ENCODE assay signal across 8 cellular contexts in genomic region chr14:101947904-101948665, GRCh38.
A peak's percentile ranks its signal among the peaks of the same experiment; 100 is the strongest.
DNase-seq lines count a peak whose midpoint lies in the region; ATAC-seq, FAIRE-seq and TF ChIP-seq lines count a peak whose summit lies in the region.

No MANE protein-coding gene starts in this region.

- H3K4me3 Mint-ChIP-seq in nephron, result peak overlapping the region; percentile 94 to 95 (median 95)

- H3K9me3 ChIP-seq in MM.1S (replicated peaks; ENCODE audit: insufficient read depth, low read length), result no peaks in the 10 kb centered on the region

- no peaks in the 10 kb centered on the region for H3K36me3 Mint-ChIP-seq in nephron (ENCODE audit: low read depth)

- H3K9me2 ChIP-seq in MM.1S (replicated peaks; ENCODE audit: insufficient read depth, low read length), result no peaks in the 10 kb centered on the region

- H3K27ac ChIP-seq in MM.1S (ENCODE audit: low read length), result peak overlapping the region; percentile 89

- peak overlapping the region; percentile 93 for H3K4me3 ChIP-seq in MM.1S (ENCODE audit: low read length)

- peak; percentile 98 for ATAC-seq in stimulated activated naive CD8-positive, alpha-beta T cell treated with anti-CD3 and anti-CD28 coated beads, Interleukin-15, Interleukin-2, amounts not matched to agents 100 U/mL and 50 U/mL, for 24 hours

- H3K27ac Mint-ChIP-seq in nephron, result peak overlapping the region; percentile 87 to 100 (median 98)

- TF ChIP-seq CTCF in MM.1S (IDR thresholded peaks at IDR 0.05; ENCODE audit: low read length) (no peak), nephron (IDR thresholded peaks at IDR 0.05; ENCODE audit: unreplicated experiment in 3 of 3) (no peak)

- peaks cover 27% of the 10 kb centered on the region for H3K27me3 Mint-ChIP-seq in nephron (ENCODE audit: low read depth)

- H3K9ac ChIP-seq in MM.1S (ENCODE audit: low read length), result peak overlapping the region; percentile 98

- no peaks in the 10 kb centered on the region for H3K4me1 ChIP-seq in MM.1S (ENCODE audit: low read length)

- peak overlapping the region; percentile 56 for H2AFZ ChIP-seq in MM.1S (ENCODE audit: low read length)

- DNase-seq in HCEC 1CT (peak; percentile 99), MM.1S (peak; percentile 98), SHP77 treated with DMSO at 0.1 percent for 48 hours (lab: John Stamatoyannopoulos, UW) (peak; percentile 98), activated gamma-delta T cell treated with Interleukin-2 at 50 U/mL for 16 hours (peak; percentile 100), fibroblast of the conjunctiva (ENCODE audit: low read depth) (peak; percentile 100)
- DNase-seq in stimulated activated naive CD8-positive, alpha-beta T cell treated with anti-CD3 and anti-CD28 coated beads, Interleukin-15, Interleukin-2, amounts not matched to agents 100 U/mL and 50 U/mL, for 24 hours, result peak; percentile 100

- peaks cover 4% of the 10 kb centered on the region; the same call in 1 of the 2 replicates for H3F3A ChIP-seq in MM.1S (ENCODE audit: insufficient read depth, low read length)

- no peaks in the 10 kb centered on the region for H4K20me1 ChIP-seq in MM.1S (ENCODE audit: insufficient read depth, low read length)

- no peaks in the 10 kb centered on the region for H3K27me3 ChIP-seq in MM.1S (replicated peaks; ENCODE audit: insufficient read depth, low read length)

- H3K79me2 ChIP-seq in MM.1S (ENCODE audit: low read length), result peaks cover 8% of the 10 kb centered on the region; the same call in 1 of the 2 replicates

- FAIRE-seq in G401.6 (lab: Jason Lieb, UNC), result peak; percentile 98

- H3K9me3 Mint-ChIP-seq in nephron, result no peaks in the 10 kb centered on the region

- H3K4me2 ChIP-seq in MM.1S (ENCODE audit: low read depth, low read length), result peak overlapping the region; percentile 95

- no peaks in the 10 kb centered on the region for H3K36me3 ChIP-seq in MM.1S (replicated peaks; ENCODE audit: insufficient read depth, low read length)

- H3K4me1 Mint-ChIP-seq in nephron, result peaks cover 12% of the 10 kb centered on the region

Comparison
In these comparisons a context has a peak if more than half of its experiments do, and no peak if none do; other contexts are left out.
1. Peak in every context shown above with its lines: DNase-seq, ATAC-seq, H3K4me3 ChIP-seq and H3K27ac ChIP-seq.